In genomic region chr5:150541397-150541675, GRCh38 we compare ENCODE assay signal across 1 cellular context.
TF ChIP-seq lines count a peak whose summit lies in the region.

No MANE protein-coding gene starts in this region.

TF ChIP-seq in A549, 52 proteins besides CTCF, POLR2A, EP300 and RAD21 (continued from another document):
- no peak for TF ChIP-seq RNF2 (IDR thresholded peaks at IDR 0.05; ENCODE audit: borderline replicate concordance, low read depth)
- TF ChIP-seq, protein P1, sequence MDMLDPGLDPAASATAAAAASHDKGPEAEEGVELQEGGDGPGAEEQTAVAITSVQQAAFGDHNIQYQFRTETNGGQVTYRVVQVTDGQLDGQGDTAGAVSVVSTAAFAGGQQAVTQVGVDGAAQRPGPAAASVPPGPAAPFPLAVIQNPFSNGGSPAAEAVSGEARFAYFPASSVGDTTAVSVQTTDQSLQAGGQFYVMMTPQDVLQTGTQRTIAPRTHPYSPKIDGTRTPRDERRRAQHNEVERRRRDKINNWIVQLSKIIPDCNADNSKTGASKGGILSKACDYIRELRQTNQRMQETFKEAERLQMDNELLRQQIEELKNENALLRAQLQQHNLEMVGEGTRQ (IDR thresholded peaks at IDR 0.05) = no peak
- no peak for TF ChIP-seq CHD2 (IDR thresholded peaks at IDR 0.05; ENCODE audit: low read length, partially characterized antibody)
- TF ChIP-seq GATA3 (IDR thresholded peaks at IDR 0.05; ENCODE audit: borderline replicate concordance) = no peak
- no peak for TF ChIP-seq POLR2AphosphoS2 (conservative IDR thresholded peaks at IDR 0.05; ENCODE audit: low read length)
- TF ChIP-seq, protein P2, sequence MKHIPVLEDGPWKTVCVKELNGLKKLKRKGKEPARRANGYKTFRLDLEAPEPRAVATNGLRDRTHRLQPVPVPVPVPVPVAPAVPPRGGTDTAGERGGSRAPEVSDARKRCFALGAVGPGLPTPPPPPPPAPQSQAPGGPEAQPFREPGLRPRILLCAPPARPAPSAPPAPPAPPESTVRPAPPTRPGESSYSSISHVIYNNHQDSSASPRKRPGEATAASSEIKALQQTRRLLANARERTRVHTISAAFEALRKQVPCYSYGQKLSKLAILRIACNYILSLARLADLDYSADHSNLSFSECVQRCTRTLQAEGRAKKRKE (CRISPR knock-in tag; IDR thresholded peaks at IDR 0.05; ENCODE audit: low read depth) = no peak
- TF ChIP-seq EHF (CRISPR knock-in tag; IDR thresholded peaks at IDR 0.05) = no peak
- TF ChIP-seq TP53 (CRISPR knock-in tag; IDR thresholded peaks at IDR 0.05) = no peak
- TF ChIP-seq JUNB (IDR thresholded peaks at IDR 0.05) = no peak
- TF ChIP-seq PHF8 (IDR thresholded peaks at IDR 0.05; ENCODE audit: borderline replicate concordance, low read depth) = no peak
- TF ChIP-seq ZFP36 (IDR thresholded peaks at IDR 0.05; ENCODE audit: borderline replicate concordance, partially characterized antibody) = no peak
- no peak for TF ChIP-seq ZNF302 (CRISPR knock-in tag; IDR thresholded peaks at IDR 0.05)
- TF ChIP-seq RCOR1 (IDR thresholded peaks at IDR 0.05; ENCODE audit: low read depth, low read length) = no peak
- TF ChIP-seq HEYL (CRISPR knock-in tag; IDR thresholded peaks at IDR 0.05) = no peak
